Comparison of ENCODE assay signal across 14 cellular contexts in the genomic region with DNA sequence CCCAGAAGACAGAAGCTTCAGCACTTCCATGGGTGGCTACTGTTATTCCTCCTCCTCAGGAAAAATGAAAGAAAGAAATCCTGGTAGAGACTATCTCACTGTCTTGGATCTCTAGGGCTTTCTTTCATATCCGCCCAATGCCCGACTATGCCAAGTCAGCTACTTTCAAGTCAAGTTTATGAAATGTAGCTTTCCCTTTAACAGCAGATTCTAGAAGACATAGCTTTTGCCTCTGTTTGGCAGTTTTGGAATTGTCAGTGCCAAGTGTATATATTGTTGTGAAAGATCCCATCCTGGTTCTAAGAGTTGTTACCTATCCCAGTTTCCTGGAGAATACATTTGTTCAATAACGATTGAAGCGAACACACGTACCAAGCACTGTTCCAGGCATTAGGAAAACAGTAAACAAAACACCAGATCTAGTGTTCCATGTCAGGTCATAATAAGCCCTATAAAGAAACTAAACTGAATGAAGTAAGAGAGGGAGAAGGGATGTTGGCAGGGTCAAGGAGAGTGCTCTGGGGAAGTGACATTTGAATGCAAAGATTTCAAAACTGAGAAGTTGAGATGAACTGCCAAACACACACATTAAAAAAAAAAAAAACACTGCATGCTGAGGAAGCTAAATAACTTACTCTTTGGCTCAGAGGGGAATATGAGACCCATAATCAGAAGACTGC. TPM values are rescaled to one million over a fixed set of nuclear protein-coding genes. Genes with fewer than 3 reads are reported as not detected.
DNase-seq lines count a peak whose midpoint lies in the region; ATAC-seq and TF ChIP-seq lines count a peak whose summit lies in the region.
"Had no signal": no experiment of that assay in that cellular context is flagged by ENCODE, and none has a peak within 500 bp of the region (broad histone marks: within the 10 kb centered on the region; RNA-seq: fewer than 3 reads in every experiment).

No MANE protein-coding gene starts in this region.

- H3K4me2 ChIP-seq in hepatocyte, result peak overlapping the region; percentile 67
- H3K4me2 ChIP-seq: BLaER1 had no signal

- H3K9me3 Mint-ChIP-seq in CD8-positive, alpha-beta memory T cell, result no peaks in the 10 kb centered on the region

- H3K9me2 ChIP-seq in hepatocyte (replicated peaks; ENCODE audit: insufficient read depth), result no peaks in the 10 kb centered on the region

- TF ChIP-seq CTCF in right atrium auricular region (IDR thresholded peaks at IDR 0.05) (no peak), hepatocyte (IDR thresholded peaks at IDR 0.05; ENCODE audit: poor library complexity) (no peak), dorsolateral prefrontal cortex (IDR thresholded peaks at IDR 0.05 in 54 of 56, conservative IDR thresholded peaks at IDR 0.05 in 2 of 56; ENCODE audit: low read depth in 1 of 56, partially characterized antibody in 56 of 56) (no peak)

- H3K9me3 ChIP-seq in right atrium auricular region (no peaks in the 10 kb centered on the region), hepatocyte (ENCODE audit: low read depth) (no peaks in the 10 kb centered on the region)
- no peaks in the 10 kb centered on the region for H3K9me3 ChIP-seq in CD8-positive, alpha-beta memory T cell (ENCODE audit: low read length)

- H4K20me1 ChIP-seq in hepatocyte (ENCODE audit: insufficient read depth, poor library complexity, severe bottlenecking), result no peaks in the 10 kb centered on the region
- H4K20me1 ChIP-seq: BLaER1 had no signal

- H3K27me3 ChIP-seq in right atrium auricular region, result no peaks in the 10 kb centered on the region
- no peaks in the 10 kb centered on the region for H3K27me3 ChIP-seq in hepatocyte
- peaks cover 0 to 34% (median 10%) of the 10 kb centered on the region in 45 donors for H3K27me3 ChIP-seq in dorsolateral prefrontal cortex
- H3K27me3 ChIP-seq in CD8-positive, alpha-beta memory T cell (ENCODE audit: insufficient read depth, low read length, poor library complexity, severe bottlenecking), result no peaks in the 10 kb centered on the region

- H3K79me2 ChIP-seq in hepatocyte, result no peaks in the 10 kb centered on the region

- POLR2A ChIA-PET in CD8-positive, alpha-beta memory T cell (lab: Charles Lee), result no interaction called here

- ATAC-seq in Right ventricle myocardium inferior (peak; percentile 54), HG03571 (IDR thresholded peaks at IDR 0.05; ENCODE audit: unreplicated experiment) (peak; percentile 24)
- ATAC-seq: activated CD8-positive, alpha-beta T cell treated with anti-CD3 and anti-CD28 coated beads, Interleukin-2, amount 10 ng/mL, durations not matched to agents 7 days and 5 days had no signal

- H3K4me1 ChIP-seq in right atrium auricular region (no peaks in the 10 kb centered on the region), hepatocyte (ENCODE audit: insufficient read depth) (peaks cover 13% of the 10 kb centered on the region)
- H3K4me1 ChIP-seq in CD8-positive, alpha-beta memory T cell (ENCODE audit: insufficient read depth, low read length), result no peaks in the 10 kb centered on the region

- H3K4me3 ChIP-seq in right atrium auricular region (peak overlapping the region in 1 of 2 donors; percentile 17), hepatocyte (no peak overlapping the region), dorsolateral prefrontal cortex (peak overlapping the region in 15 of 59 donors; percentile 0 to 29 (median 18))
- no peak overlapping the region for H3K4me3 ChIP-seq in CD8-positive, alpha-beta memory T cell (ENCODE audit: low read length)
- H3K4me3 ChIP-seq: BLaER1 had no signal

- H3K36me3 Mint-ChIP-seq in CD8-positive, alpha-beta memory T cell, result no peaks in the 10 kb centered on the region

- H2AFZ ChIP-seq in hepatocyte, result no peak overlapping the region

- H3K27ac Mint-ChIP-seq in CD8-positive, alpha-beta memory T cell, result no peak overlapping the region
- H3K27ac Mint-ChIP-seq: activated CD8-positive, alpha-beta T cell treated with anti-CD3 and anti-CD28 coated beads, Interleukin-2, amount 10 ng/mL, durations not matched to agents 7 days and 5 days; progenitor cell of endocrine pancreas had no signal

- CTCF ChIA-PET in CD8-positive, alpha-beta memory T cell (lab: Charles Lee), result no interaction called here

- no peaks in the 10 kb centered on the region for H3K36me3 ChIP-seq in right atrium auricular region
- no peaks in the 10 kb centered on the region for H3K36me3 ChIP-seq in hepatocyte (replicated peaks; ENCODE audit: insufficient read depth, low read depth)
- H3K36me3 ChIP-seq in CD8-positive, alpha-beta memory T cell (ENCODE audit: insufficient read depth, low read length), result no peaks in the 10 kb centered on the region
- H3K36me3 ChIP-seq: BLaER1 had no signal

- intact Hi-C loops in Right ventricle myocardium inferior (cut with DNase I), result no loop called here
- intact Hi-C loops in dorsolateral prefrontal cortex (cut with DNase I), result no loop called here

- DNase-seq in Right ventricle myocardium inferior (ENCODE audit: missing footprints) (no peak), right atrium auricular region (ENCODE audit: low spot score) (no peak), hepatocyte (ENCODE audit: low spot score) (no peak), GM03348 (ENCODE audit: low spot score) (no peak), NCI-H1694 treated with DMSO at 0.1 percent for 48 hours (lab: John Stamatoyannopoulos, UW) (no peak), dorsolateral prefrontal cortex (no peak)
- DNase-seq in CD8-positive, alpha-beta memory T cell, result no peak
- DNase-seq: activated CD8-positive, alpha-beta T cell treated with anti-CD3 and anti-CD28 coated beads, Interleukin-2, amount 10 ng/mL, durations not matched to agents 7 days and 5 days; effector CD8-positive, alpha-beta T cell; NCI-H2171 treated with DMSO at 0.1 percent for 48 hours had no signal

- H3K4me1 Mint-ChIP-seq in CD8-positive, alpha-beta memory T cell, result peaks cover 2 to 12% (median 8%) of the 10 kb centered on the region in 3 donors

- H3K27ac ChIP-seq in right atrium auricular region (no peak overlapping the region), hepatocyte (peak overlapping the region; percentile 21), dorsolateral prefrontal cortex (no peak overlapping the region)
- H3K27ac ChIP-seq in CD8-positive, alpha-beta memory T cell (ENCODE audit: low read depth, low read length), result no peak overlapping the region
- H3K27ac ChIP-seq: BLaER1 had no signal

- 37% methylated on average over 5 of the region's 5 CpGs for WGBS in hepatocyte (ENCODE audit: low lambda C conversion rate, missing lambda C conversion rate)

- H3K4me3 Mint-ChIP-seq in CD8-positive, alpha-beta memory T cell, result no peak overlapping the region
- H3K4me3 Mint-ChIP-seq: activated CD8-positive, alpha-beta T cell treated with anti-CD3 and anti-CD28 coated beads, Interleukin-2, amount 10 ng/mL, durations not matched to agents 7 days and 5 days had no signal

- H3K27me3 Mint-ChIP-seq in CD8-positive, alpha-beta memory T cell, result peaks cover 0 to 27% of the 10 kb centered on the region in 2 donors
- H3K27me3 Mint-ChIP-seq: progenitor cell of endocrine pancreas had no signal

RNA-seq across cellular contexts. Expression of a gene that starts 14.5 kb away (rescaled TPM):
- total RNA-seq in Right ventricle myocardium inferior (3.5 TPM), right atrium auricular region (10 to 100 TPM in 1 of 2 donors, 1 to 10 TPM in 1; 8.9 to 13.5 TPM), hepatocyte (0.20 and 4.4 TPM in 2 replicates), dorsolateral prefrontal cortex (under 1 TPM in 3 of 120 experiments, not detected in 117; 0.10 to 0.70 (median 0.31) TPM)
- polyA plus RNA-seq in hepatocyte, result 0.64 TPM in 1 of 2 replicates, not detected in the other
- total RNA-seq in CD8-positive, alpha-beta memory T cell, result not detected
- not detected for polyA plus RNA-seq in CD8-positive, alpha-beta memory T cell
- total RNA-seq: activated CD8-positive, alpha-beta T cell treated with anti-CD3 and anti-CD28 coated beads, Interleukin-2, amount 10 ng/mL, durations not matched to agents 7 days and 5 days; H1 had no signal
- polyA plus RNA-seq: H1 had no signal

RNA-seq across cellular contexts. Expression of a gene that starts 22.0 kb away (rescaled TPM):
- total RNA-seq in Right ventricle myocardium inferior (not detected), right atrium auricular region (not detected), hepatocyte (not detected in 2 replicates), dorsolateral prefrontal cortex (under 1 TPM in 2 of 120 experiments, not detected in 118; 0.30 to 0.44 TPM)
- polyA plus RNA-seq in hepatocyte, result not detected in 2 replicates
- total RNA-seq in CD8-positive, alpha-beta memory T cell, result not detected
- not detected for polyA plus RNA-seq in CD8-positive, alpha-beta memory T cell
- total RNA-seq: activated CD8-positive, alpha-beta T cell treated with anti-CD3 and anti-CD28 coated beads, Interleukin-2, amount 10 ng/mL, durations not matched to agents 7 days and 5 days; H1; progenitor cell of endocrine pancreas had no signal
- polyA plus RNA-seq: H1 had no signal

RNA-seq across cellular contexts. Expression of a gene that starts 52.3 kb away (rescaled TPM):
- total RNA-seq in Right ventricle myocardium inferior (6.5 TPM), right atrium auricular region (1 to 10 TPM; 1.8 to 2.7 TPM), hepatocyte (0.44 TPM in 1 of 2 replicates, not detected in the other), dorsolateral prefrontal cortex (1 to 10 TPM in 12 of 120 experiments, under 1 TPM in 5, not detected in 103; 0.37 to 3.5 (median 1.5) TPM)
- not detected in 2 replicates for polyA plus RNA-seq in hepatocyte
- not detected for total RNA-seq in CD8-positive, alpha-beta memory T cell
- not detected for polyA plus RNA-seq in CD8-positive, alpha-beta memory T cell
- total RNA-seq: activated CD8-positive, alpha-beta T cell treated with anti-CD3 and anti-CD28 coated beads, Interleukin-2, amount 10 ng/mL, durations not matched to agents 7 days and 5 days; H1; progenitor cell of endocrine pancreas had no signal
- polyA plus RNA-seq: H1 had no signal
